In the genomic region with DNA sequence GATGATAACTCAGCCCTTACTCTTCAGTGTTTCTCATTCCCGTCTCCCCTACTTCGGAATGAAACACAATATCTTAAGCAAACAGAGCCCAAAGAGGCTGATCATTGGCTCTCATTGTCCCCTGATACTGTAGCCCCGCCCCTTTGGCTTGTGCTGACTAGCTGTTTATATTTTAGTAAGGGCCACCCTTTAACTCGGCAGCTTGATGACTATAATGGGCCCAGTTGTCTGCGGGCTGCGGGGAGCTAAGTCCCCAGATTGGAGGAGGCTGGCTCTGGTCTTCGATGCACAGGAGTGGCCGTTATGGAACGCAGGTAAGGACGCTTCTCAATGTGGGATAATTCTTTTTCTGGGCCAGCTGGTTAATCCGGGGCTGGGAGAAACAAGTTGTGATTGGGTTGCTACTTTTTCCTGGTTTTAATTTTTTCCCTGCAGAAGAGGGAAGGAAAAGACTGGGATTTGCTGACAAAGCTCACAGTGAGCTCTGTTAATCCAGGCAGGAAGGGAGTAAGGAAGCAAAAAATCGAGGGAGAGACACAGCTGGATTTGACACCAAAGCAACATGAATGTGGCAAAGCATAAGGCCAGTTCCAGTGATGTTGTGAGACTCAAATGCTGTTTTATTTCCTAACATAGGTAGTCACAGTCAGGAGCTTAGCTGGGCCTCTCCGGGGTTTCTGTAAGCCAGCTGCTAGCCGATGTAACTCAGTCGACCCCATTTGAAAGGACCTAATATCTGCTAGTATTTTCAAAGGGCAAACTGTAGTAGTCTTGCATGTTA, we compare ENCODE assay signal across 8 cellular contexts. TPM values are rescaled to one million over a fixed set of nuclear protein-coding genes. Genes with fewer than 3 reads are reported as not detected.
DNase-seq lines count a peak whose midpoint lies in the region; ATAC-seq and TF ChIP-seq lines count a peak whose summit lies in the region.

A gene (plus strand): TSS at position 197 of the 781 bp plus-strand sequence. CDS start 88 bp downstream, at position 285.

- 25 to 42% methylated on average over 15 of the region's 15 CpGs for WGBS in esophagus squamous epithelium, 2 donors

- H3K9me3 ChIP-seq in esophagus squamous epithelium (no peaks in the 10 kb centered on the region), mucosa of descending colon (no peaks in the 10 kb centered on the region), vagina (no peaks in the 10 kb centered on the region)

- in situ Hi-C loops in GM13976 (cut with MboI; ENCODE audit: low sequenced_read_pairs, unreplicated experiment) = no loop called here

- peaks cover 0 to 26% (median 9%) of the 10 kb centered on the region in 3 donors for H3K4me1 ChIP-seq in esophagus squamous epithelium
- H3K4me1 ChIP-seq in mucosa of descending colon (ENCODE audit: low read depth) = peaks cover 18% of the 10 kb centered on the region
- peaks cover 11% of the 10 kb centered on the region for H3K4me1 ChIP-seq in vagina

- H3K4me3 ChIP-seq in esophagus squamous epithelium = peak within 1 kb of the TSS in 2 of 4 donors; percentile 16 to 54
- H3K4me3 ChIP-seq in mucosa of descending colon = peak within 1 kb of the TSS; percentile 12
- peak within 1 kb of the TSS; percentile 22 to 30 for H3K4me3 ChIP-seq in vagina

- H3K27ac ChIP-seq in C4-2B (peak within 1 kb of the TSS; percentile 68), esophagus squamous epithelium (peak within 1 kb of the TSS; percentile 1 to 34 (median 16)), vagina (peak within 1 kb of the TSS; percentile 17)

- DNase-seq in SK-N-DZ (ENCODE audit: low spot score) = peak; percentile 11
- no peak for DNase-seq in esophagus squamous epithelium (lab: John Stamatoyannopoulos, UW)
- DNase-seq in mucosa of descending colon = peak; percentile 73 to 90 (median 78)
- DNase-seq in vagina (ENCODE audit: extremely low spot score in 2 of 2) = no peak
- no peak for DNase-seq in GM13976 (ENCODE audit: low spot score)
- no peak for DNase-seq in GM10266 (ENCODE audit: extremely low spot score)

- ATAC-seq in HG02798 (IDR thresholded peaks at IDR 0.05; ENCODE audit: poor library complexity, unreplicated experiment) (peak; percentile 24), mucosa of descending colon (peak; percentile 67)

- H3K36me3 ChIP-seq in esophagus squamous epithelium = no peaks in the 10 kb centered on the region
- H3K36me3 ChIP-seq in mucosa of descending colon (ENCODE audit: low read depth) = no peaks in the 10 kb centered on the region
- no peaks in the 10 kb centered on the region for H3K36me3 ChIP-seq in vagina

- no peak for TF ChIP-seq CTCF in C4-2B (conservative IDR thresholded peaks at IDR 0.05)
- no peak for TF ChIP-seq CTCF in esophagus squamous epithelium (IDR thresholded peaks at IDR 0.05)
- TF ChIP-seq CTCF in mucosa of descending colon (IDR thresholded peaks at IDR 0.05) = no peak
- TF ChIP-seq CTCF in vagina (IDR thresholded peaks at IDR 0.05) = no peak
- no peak for TF ChIP-seq CTCF in GM13976 (IDR thresholded peaks at IDR 0.05; ENCODE audit: borderline replicate concordance, control extremely low read depth, extremely low read depth, insufficient read depth, missing control alignments)
- TF ChIP-seq CTCF in GM10266 (IDR thresholded peaks at IDR 0.05; ENCODE audit: control insufficient read depth, insufficient read depth, low read depth, missing control alignments) = no peak

- TF ChIP-seq POLR2A in esophagus squamous epithelium (IDR thresholded peaks at IDR 0.05) (no peak), vagina (IDR thresholded peaks at IDR 0.05) (no peak)

- H3K27me3 ChIP-seq in esophagus squamous epithelium (no peaks in the 10 kb centered on the region), vagina (no peaks in the 10 kb centered on the region)

- intact Hi-C loops in esophagus squamous epithelium (cut with DNase I) = no loop called here
- intact Hi-C loops in mucosa of descending colon (cut with DNase I, micrococcal nuclease) = loop anchor here in 1 of 2 donors (5.0 to 10.0 kb wide), 2 partner anchors 43 to 50 kb away; no protein-coding TSS in a partner anchor
- intact Hi-C loops in vagina (cut with DNase I) = loop anchor here (10.0 kb wide), 1 partner anchor 110 kb away; no protein-coding TSS in a partner anchor

RNA-seq across cellular contexts. Expression of the gene that starts here (rescaled TPM):
- 27.6 and 36.5 TPM in 2 replicates for polyA plus RNA-seq in SK-N-DZ (2014; cell fraction: cytosol; rRNA removed)
- 18.9 and 20.8 TPM in 2 replicates for polyA plus RNA-seq in SK-N-DZ (2014; cell fraction: nucleus; rRNA removed)
- total RNA-seq in esophagus squamous epithelium (10 to 100 TPM in 3 of 4 donors, 1 to 10 TPM in 1; 5.8 to 18.9 (median 14.9) TPM), mucosa of descending colon (100 to 1,000 TPM in 2 of 3 donors, 10 to 100 TPM in 1; 96.4 to 167 (median 154) TPM), vagina (28.7 TPM)

Comparison
In these comparisons a context has a peak if more than half of its experiments do, and no peak if none do; other contexts are left out.
1. H3K27ac ChIP-seq: peak in every context shown above with its lines; median percentile 68 in C4-2B; 17 in vagina; 16 in esophagus squamous epithelium.
2. DNase-seq: peak in SK-N-DZ (single experiment) and mucosa of descending colon (3 of 3); none in esophagus squamous epithelium (single experiment), vagina (0 of 2), GM13976 (single experiment) and GM10266 (single experiment).